Comparison of ENCODE assay signal across 8 cellular contexts in the genomic region with DNA sequence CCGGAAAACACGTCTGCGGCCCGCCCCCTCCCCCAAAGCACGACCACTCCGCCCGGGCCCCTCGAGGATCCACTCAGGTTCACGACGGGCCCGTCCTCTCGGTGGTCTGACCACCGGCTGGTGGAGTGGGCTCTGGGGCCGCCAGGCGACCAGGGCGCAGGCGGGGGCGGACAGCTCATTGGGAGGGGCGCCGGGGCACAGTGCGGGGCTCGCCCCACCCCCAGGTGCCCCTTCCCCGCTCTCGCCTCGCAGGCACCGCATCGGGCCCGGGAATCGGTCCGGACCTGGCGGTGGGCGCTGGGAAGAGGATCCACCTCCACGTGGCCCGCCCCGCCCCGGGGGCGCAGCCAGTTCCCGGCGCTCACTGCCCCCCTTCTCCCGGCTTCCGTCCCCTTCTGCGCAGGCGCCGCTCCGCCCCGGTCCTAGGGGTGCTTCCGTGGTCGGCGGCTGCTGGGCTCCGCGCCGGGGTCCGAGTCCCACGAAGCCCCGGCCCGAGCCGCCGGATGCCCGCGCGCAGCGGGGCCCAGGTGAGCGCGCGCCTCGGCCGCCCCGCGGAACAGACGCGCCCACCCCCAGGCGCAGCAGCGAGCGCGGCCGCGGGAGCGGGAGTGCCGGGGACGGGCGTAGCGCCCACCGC. TPM values are rescaled to one million over a fixed set of nuclear protein-coding genes. Genes with fewer than 3 reads are reported as not detected.
DNase-seq lines count a peak whose midpoint lies in the region; ATAC-seq and TF ChIP-seq lines count a peak whose summit lies in the region.

A gene with protein sequence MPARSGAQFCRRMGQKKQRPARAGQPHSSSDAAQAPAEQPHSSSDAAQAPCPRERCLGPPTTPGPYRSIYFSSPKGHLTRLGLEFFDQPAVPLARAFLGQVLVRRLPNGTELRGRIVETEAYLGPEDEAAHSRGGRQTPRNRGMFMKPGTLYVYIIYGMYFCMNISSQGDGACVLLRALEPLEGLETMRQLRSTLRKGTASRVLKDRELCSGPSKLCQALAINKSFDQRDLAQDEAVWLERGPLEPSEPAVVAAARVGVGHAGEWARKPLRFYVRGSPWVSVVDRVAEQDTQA (plus strand): TSS at position 419 of the 637 bp plus-strand sequence. CDS start 85 bp downstream, at position 504.

- peak; percentile 68 for ATAC-seq in DND-41 (ENCODE audit: insufficient read depth, low read depth)
- ATAC-seq in GM21723 (IDR thresholded peaks at IDR 0.05; ENCODE audit: unreplicated experiment): peak; percentile 62

- intact Hi-C loops in transverse colon (cut with DNase I; ENCODE audit: low total_unique reads): no loop called here

- H3K9ac ChIP-seq in DND-41 (ENCODE audit: low read depth, low read length): peak within 1 kb of the TSS; percentile 84

- H2AFZ ChIP-seq in DND-41 (ENCODE audit: low read depth, low read length): peak within 1 kb of the TSS; percentile 82

- H3K27ac ChIP-seq in DND-41 (ENCODE audit: low read length) (peak within 1 kb of the TSS; percentile 72), cardiac muscle cell (no peak within 1 kb of the TSS), transverse colon (peak within 1 kb of the TSS; percentile 88 to 94 (median 92))

- H3K36me3 ChIP-seq in DND-41 (ENCODE audit: insufficient read depth, low read length) (peaks cover 13% of the 10 kb centered on the region; the same call in 1 of the 2 replicates), cardiac muscle cell (no peaks in the 10 kb centered on the region), transverse colon (no peaks in the 10 kb centered on the region)

- H3K4me2 ChIP-seq in DND-41 (ENCODE audit: insufficient read depth, low read length): peak within 1 kb of the TSS; percentile 96

- H3K9me3 ChIP-seq in DND-41 (ENCODE audit: insufficient read depth, low read length, severe bottlenecking): no peaks in the 10 kb centered on the region
- H3K9me3 ChIP-seq in cardiac muscle cell (ENCODE audit: low read depth): no peaks in the 10 kb centered on the region
- no peaks in the 10 kb centered on the region for H3K9me3 ChIP-seq in transverse colon

- DNase-seq in DND-41: peak; percentile 87
- no peak for DNase-seq in LNCaP clone FGC (ENCODE audit: low read depth)
- DNase-seq in SW480 (ENCODE audit: low spot score): peak; percentile 56
- peak; percentile 64 for DNase-seq in activated naive CD8-positive, alpha-beta T cell treated with anti-CD3 and anti-CD28 coated beads, Interleukin-2, amount 50 U/mL, for 16 hours (ENCODE audit: low read depth, low spot score)
- peak; percentile 87 for DNase-seq in cardiac muscle cell (ENCODE audit: low read depth in 1 of 2, low spot score in 1 of 2)
- peak; percentile 67 for DNase-seq in pons (ENCODE audit: low spot score)
- peak; percentile 90 for DNase-seq in transverse colon

- peaks cover 39% of the 10 kb centered on the region for H3K4me1 ChIP-seq in DND-41 (ENCODE audit: insufficient read depth, low read length)
- H3K4me1 ChIP-seq in cardiac muscle cell (ENCODE audit: low read depth): peaks cover 25% of the 10 kb centered on the region
- H3K4me1 ChIP-seq in transverse colon: peaks cover 10 to 43% (median 32%) of the 10 kb centered on the region in 4 donors

- TF ChIP-seq CTCF in DND-41 (IDR thresholded peaks at IDR 0.05; ENCODE audit: borderline replicate concordance, extremely low read depth, low read length, poor library complexity, severe bottlenecking) (no peak), LNCaP clone FGC (IDR thresholded peaks at IDR 0.05; ENCODE audit: control insufficient read depth, extremely low read depth, insufficient read depth) (no peak), cardiac muscle cell (IDR thresholded peaks at IDR 0.05; ENCODE audit: low read depth, low read length) (no peak), transverse colon (IDR thresholded peaks at IDR 0.05) (no peak)

- in situ Hi-C loops in transverse colon (cut with MboI; ENCODE audit: low pct_ligation_motif_present in 1 of 4, low pct_unique_long_range_greater_than_20kb in 1 of 4, low sequenced_read_pairs in 3 of 4): no loop called here

- H3K79me2 ChIP-seq in DND-41 (ENCODE audit: insufficient read depth, low read length): peaks cover 9% of the 10 kb centered on the region; the same call in 1 of the 2 replicates

- WGBS in transverse colon (ENCODE audit: low coverage in 1 of 2), 2 donors: 0% methylated on average over 29 of the region's 83 CpGs; no CpG with 5 or more reads in 1 of the 2 donors

- TF ChIP-seq EP300 in transverse colon (IDR thresholded peaks at IDR 0.05; ENCODE audit: low read depth): no peak

- no peaks in the 10 kb centered on the region for H3K27me3 ChIP-seq in DND-41 (ENCODE audit: insufficient read depth, low read length, poor library complexity)
- no peaks in the 10 kb centered on the region for H3K27me3 ChIP-seq in cardiac muscle cell
- H3K27me3 ChIP-seq in transverse colon: no peaks in the 10 kb centered on the region

- H3K4me3 ChIP-seq in DND-41 (ENCODE audit: low read depth in 1 of 2, low read length in 2 of 2) (peak within 1 kb of the TSS; percentile 40 to 89; a peak in 3 of 4 replicates), LNCaP clone FGC (ENCODE audit: low read depth, low read length) (peak within 1 kb of the TSS; percentile 74), cardiac muscle cell (peak within 1 kb of the TSS; percentile 51), transverse colon (peak within 1 kb of the TSS; percentile 70 to 93 (median 82))

- H4K20me1 ChIP-seq in DND-41 (ENCODE audit: insufficient read depth, low read length): peaks cover 9% of the 10 kb centered on the region

- TF ChIP-seq POLR2A in transverse colon (IDR thresholded peaks at IDR 0.05): peak; percentile 51

RNA-seq across cellular contexts. Expression of the gene that starts here (rescaled TPM):
- total RNA-seq in cardiac muscle cell (90.2 and 135 TPM in 2 replicates), transverse colon (10 to 100 TPM; 22.3 to 63.2 (median 51.2) TPM)
- 78.2 and 93.7 TPM in 2 replicates for polyA plus RNA-seq in cardiac muscle cell
